13 cellular contexts compared by ENCODE assay signal in the genomic region with DNA sequence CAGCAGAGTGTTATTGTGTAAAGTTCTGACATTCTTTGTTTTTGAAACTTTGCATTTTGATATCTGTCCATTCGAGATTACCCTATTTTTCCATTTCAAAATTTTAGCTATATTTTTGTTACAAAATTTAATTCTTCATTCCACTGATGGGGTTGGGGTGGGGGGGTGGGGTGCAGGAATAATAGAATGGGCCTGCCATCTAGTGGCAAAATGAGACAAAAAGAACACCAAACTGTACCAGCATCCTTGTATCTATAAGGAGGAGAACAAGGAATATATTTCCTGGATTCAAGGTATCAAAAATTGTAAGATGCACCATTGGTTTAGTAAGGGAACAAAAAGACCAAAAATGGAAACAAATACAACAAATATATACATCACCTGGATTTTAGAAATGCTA. TPM values are rescaled to one million over a fixed set of nuclear protein-coding genes. Genes with fewer than 3 reads are reported as not detected.
A peak's percentile ranks its signal among the peaks of the same experiment; 100 is the strongest.
DNase-seq lines count a peak whose midpoint lies in the region; ATAC-seq, FAIRE-seq and TF ChIP-seq lines count a peak whose summit lies in the region.
"Had no signal": no experiment of that assay in that cellular context is flagged by ENCODE, and none has a peak within 500 bp of the region (broad histone marks: within the 10 kb centered on the region; RNA-seq: fewer than 3 reads in every experiment).

No MANE protein-coding gene starts in this region.

- no peaks in the 10 kb centered on the region for H3K36me3 ChIP-seq in KMS-11 (ENCODE audit: insufficient read depth)
- H3K36me3 ChIP-seq in K562 (ENCODE audit: control insufficient read depth, insufficient read depth, low read length): no peaks in the 10 kb centered on the region
- H3K36me3 ChIP-seq in parathyroid adenoma (ENCODE audit: control insufficient read depth, insufficient read depth, low read length): no peaks in the 10 kb centered on the region
- H3K36me3 ChIP-seq in tibial artery: no peaks in the 10 kb centered on the region

- CTCF ChIA-PET in K562 (lab: Yijun Ruan, JAX; ENCODE audit: low intra/inter-chr PET ratio): interaction anchor here (0.6 to 0.7 kb wide), 3 partner anchors 560 to 1284 kb away, joined by 3 to 5 read pairs (median 3); no protein-coding TSS in a partner anchor

- in situ Hi-C loops in K562 (cut with MboI): loop anchor here (5.0 kb wide), 1 partner anchor 404 kb away; no protein-coding TSS in a partner anchor

- H3K9ac ChIP-seq in KMS-11: no peak overlapping the region
- H3K9ac ChIP-seq in K562 (ENCODE audit: insufficient read depth in 1 of 2, low read depth in 2 of 2, low read length in 2 of 2): no peak overlapping the region
- no peak overlapping the region for H3K9ac ChIP-seq in parathyroid adenoma

- intact Hi-C loops in K562 (cut with micrococcal nuclease): loop anchor here (5.0 kb wide), 1 partner anchor 591 kb away; no protein-coding TSS in a partner anchor
- intact Hi-C loops in tibial artery (cut with DNase I; ENCODE audit: low total_unique reads): no loop called here

- peak; percentile 29 for FAIRE-seq in K562 (lab: Jason Lieb, UNC)

- no peak overlapping the region for H3K4me3 ChIP-seq in KMS-11 (IDR thresholded peaks at IDR 0.05; ENCODE audit: insufficient read depth, low read depth, low read length)
- H3K4me3 ChIP-seq in K562: no peak overlapping the region
- H3K4me3 ChIP-seq in parathyroid adenoma (ENCODE audit: low read depth, low read length): no peak overlapping the region
- no peak overlapping the region for H3K4me3 ChIP-seq in tibial artery

- H2AFZ ChIP-seq in KMS-11 (ENCODE audit: low read depth): no peak overlapping the region
- no peak overlapping the region for H2AFZ ChIP-seq in K562 (ENCODE audit: low read depth, low read length)
- peak overlapping the region; percentile 65 for H2AFZ ChIP-seq in parathyroid adenoma

- no peaks in the 10 kb centered on the region for H3K4me1 ChIP-seq in KMS-11 (ENCODE audit: low read depth, poor library complexity, severe bottlenecking)
- H3K4me1 ChIP-seq in K562 (replicated peaks in 1 of 2; ENCODE audit: control insufficient read depth in 2 of 2, insufficient read depth in 2 of 2, low read length in 2 of 2): no peaks in the 10 kb centered on the region
- peaks cover 41% of the 10 kb centered on the region for H3K4me1 ChIP-seq in parathyroid adenoma
- no peaks in the 10 kb centered on the region for H3K4me1 ChIP-seq in tibial artery

- peak; percentile 64; the same call in 2 of the 3 replicates for ATAC-seq in K562
- ATAC-seq in HG02970 (IDR thresholded peaks at IDR 0.05; ENCODE audit: low FRiP score, unreplicated experiment): no peak

- 0% methylated on average over 1 of the region's 1 CpG for WGBS in K562 (ENCODE audit: insufficient coverage, low coverage, missing lambda C conversion rate)

- POLR2A ChIA-PET in K562 (lab: Yijun Ruan, JAX): interaction anchor here (0.8 kb wide), 1 partner anchor 18 kb away, joined by 3 read pairs; no protein-coding TSS in a partner anchor

- TF ChIP-seq POLR2A in K562 (conservative IDR thresholded peaks at IDR 0.05): no peak

- H4K20me1 ChIP-seq in KMS-11 (ENCODE audit: insufficient read depth): no peaks in the 10 kb centered on the region
- H4K20me1 ChIP-seq in K562 (replicated peaks; ENCODE audit: control insufficient read depth, insufficient read depth, low read length): no peaks in the 10 kb centered on the region

- H3K9me1 ChIP-seq in K562 (ENCODE audit: control insufficient read depth, insufficient read depth, low read length): no peaks in the 10 kb centered on the region

- TF ChIP-seq CTCF in KMS-11 (conservative IDR thresholded peaks at IDR 0.05; ENCODE audit: low read depth, low read length) (peak; percentile 17; the same call in 1 of the 2 replicates), K562 (IDR thresholded peaks at IDR 0.05 in 2 of 3, conservative IDR thresholded peaks at IDR 0.05 in 1 of 3; ENCODE audit: insufficient read depth in 2 of 3, low read depth in 1 of 3, low read length in 3 of 3) (peak in 1 of 3 experiments; percentile 44; a peak in 2 of 6 replicates), parathyroid adenoma (IDR thresholded peaks at IDR 0.05) (no peak), tibial artery (IDR thresholded peaks at IDR 0.05) (no peak)

- no peak for TF ChIP-seq EP300 in K562 (IDR thresholded peaks at IDR 0.05; ENCODE audit: low read length)

- H3K79me2 ChIP-seq in KMS-11 (ENCODE audit: insufficient read depth, low read depth) (no peaks in the 10 kb centered on the region), K562 (ENCODE audit: control insufficient read depth, insufficient read depth, low read length) (no peaks in the 10 kb centered on the region), parathyroid adenoma (no peaks in the 10 kb centered on the region)

- BruUV-seq in K562 (replicated peaks; lab: Mats Ljungman, UMichigan): no TSS peak

- H3K4me2 ChIP-seq in KMS-11 (no peak overlapping the region), K562 (ENCODE audit: insufficient read depth, low read length) (no peak overlapping the region), parathyroid adenoma (ENCODE audit: low read length) (no peak overlapping the region)

- DNase-seq in NCI-H82 (lab: John Stamatoyannopoulos, UW) (peak; percentile 13), NCI-H82 treated with DMSO at 0.1 percent for 48 hours (lab: John Stamatoyannopoulos, UW; ENCODE audit: unreplicated experiment) (no peak), K562 (ENCODE audit: extremely low read depth in 1 of 4, low spot score in 3 of 4) (peak; percentile 21 to 55 (median 40)), cortex of kidney (lab: John Stamatoyannopoulos, UW) (no peak), tibial artery (no peak)
- DNase-seq: activated CD4-positive, alpha-beta T cell treated with anti-CD3 and anti-CD28 coated beads, Interleukin-2, amount 10 ng/mL, durations not matched to agents 7 days and 5 days; amygdala; foreskin fibroblast; NCI-H2171 treated with DMSO at 0.1 percent for 48 hours had no signal

- no peaks in the 10 kb centered on the region for H3K27me3 ChIP-seq in KMS-11 (ENCODE audit: insufficient read depth, low read depth)
- H3K27me3 ChIP-seq in K562 (ENCODE audit: control insufficient read depth in 2 of 2, insufficient read depth in 2 of 2, low read length in 2 of 2): peaks cover 0 to 9% of the 10 kb centered on the region in 2 experiments; a peak in 3 of 5 replicates
- no peaks in the 10 kb centered on the region for H3K27me3 ChIP-seq in parathyroid adenoma (ENCODE audit: control insufficient read depth, insufficient read depth, low read length)
- peaks cover 0 to 3% of the 10 kb centered on the region in 2 donors for H3K27me3 ChIP-seq in tibial artery

- H3K9me3 ChIP-seq in K562 (replicated peaks; ENCODE audit: control insufficient read depth, insufficient read depth, low read depth, low read length) (no peaks in the 10 kb centered on the region), parathyroid adenoma (ENCODE audit: control insufficient read depth, low read length) (no peaks in the 10 kb centered on the region), tibial artery (no peaks in the 10 kb centered on the region)

- H3K27ac ChIP-seq in KMS-11 (no peak overlapping the region), K562 (ENCODE audit: extremely low read depth, low read depth, low read length) (no peak overlapping the region), parathyroid adenoma (no peak overlapping the region), tibial artery (no peak overlapping the region)

- peak in 1 of 2 experiments; percentile 43; a peak in 2 of 4 replicates for TF ChIP-seq RAD21 in K562 (CRISPR knock-in tag; conservative IDR thresholded peaks at IDR 0.05 in 1 of 2, IDR thresholded peaks at IDR 0.05 in 1 of 2)

TF ChIP-seq in K562, 482 proteins besides CTCF, POLR2A, EP300 and RAD21:
- TF ChIP-seq, protein P1, sequence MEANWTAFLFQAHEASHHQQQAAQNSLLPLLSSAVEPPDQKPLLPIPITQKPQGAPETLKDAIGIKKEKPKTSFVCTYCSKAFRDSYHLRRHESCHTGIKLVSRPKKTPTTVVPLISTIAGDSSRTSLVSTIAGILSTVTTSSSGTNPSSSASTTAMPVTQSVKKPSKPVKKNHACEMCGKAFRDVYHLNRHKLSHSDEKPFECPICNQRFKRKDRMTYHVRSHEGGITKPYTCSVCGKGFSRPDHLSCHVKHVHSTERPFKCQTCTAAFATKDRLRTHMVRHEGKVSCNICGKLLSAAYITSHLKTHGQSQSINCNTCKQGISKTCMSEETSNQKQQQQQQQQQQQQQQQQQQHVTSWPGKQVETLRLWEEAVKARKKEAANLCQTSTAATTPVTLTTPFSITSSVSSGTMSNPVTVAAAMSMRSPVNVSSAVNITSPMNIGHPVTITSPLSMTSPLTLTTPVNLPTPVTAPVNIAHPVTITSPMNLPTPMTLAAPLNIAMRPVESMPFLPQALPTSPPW (CRISPR knock-in tag; IDR thresholded peaks at IDR 0.05): peak; percentile 51
- TF ChIP-seq PRMT5 (CRISPR knock-in tag; IDR thresholded peaks at IDR 0.05): no peak
- TF ChIP-seq, protein P2, sequence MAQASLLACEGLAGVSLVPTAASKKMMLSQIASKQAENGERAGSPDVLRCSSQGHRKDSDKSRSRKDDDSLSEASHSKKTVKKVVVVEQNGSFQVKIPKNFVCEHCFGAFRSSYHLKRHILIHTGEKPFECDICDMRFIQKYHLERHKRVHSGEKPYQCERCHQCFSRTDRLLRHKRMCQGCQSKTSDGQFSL (CRISPR knock-in tag; IDR thresholded peaks at IDR 0.05): no peak
- TF ChIP-seq, protein P2 (tag; IDR thresholded peaks at IDR 0.05): peak in 1 of 2 experiments; percentile 85; a peak in 2 of 4 replicates

RNA-seq across cellular contexts. Expression of gene TTR, which starts 27.9 kb away (rescaled TPM):
- total RNA-seq in K562 (2011; cell fraction: chromatin; rRNA removed; ENCODE audit: low replicate concordance): not detected in 2 replicates
- not detected in 2 replicates for total RNA-seq in K562 (2011; cell fraction: nucleolus; rRNA removed)
- total RNA-seq in K562 (2011; cell fraction: nucleoplasm; rRNA removed): not detected in 2 replicates
- total RNA-seq in K562 (2014; rRNA removed): not detected in 2 replicates
- not detected in 2 replicates for total RNA-seq in K562 (2014; rRNA removed; fragmentation: Illumina TruSeq; extraction: Trizol)
- total RNA-seq in K562 (2015; rRNA removed; fragmentation: Illumina TruSeq; extraction: Trizol): not detected in 2 replicates
- 0.53 and 0.92 TPM in 2 replicates for total RNA-seq in K562 (2021)
- not detected in 2 replicates for polyA plus RNA-seq in K562 (2011; rRNA removed)
- polyA plus RNA-seq in K562 (2011; cell fraction: cytosol; rRNA removed): not detected in 2 replicates
- not detected in 2 replicates for polyA plus RNA-seq in K562 (2011; cell fraction: nucleus; rRNA removed)
- polyA plus RNA-seq in K562 (2012): not detected in 2 replicates
- not detected in 2 replicates for polyA plus RNA-seq in K562 (2014; fragmentation: Illumina TruSeq; extraction: Trizol)
- polyA plus RNA-seq in K562 (2014; fragmentation: Nextera tagmentation; extraction: Ambion mirVana): not detected
- polyA plus RNA-seq in K562 (2014; rRNA removed): 0.17 TPM in 1 of 2 replicates, not detected in the other
- polyA minus RNA-seq in K562 (2011; rRNA and poly(A)+ RNA removed): not detected in 2 replicates
- not detected in 2 replicates for polyA minus RNA-seq in K562 (2011; cell fraction: cytosol; rRNA and poly(A)+ RNA removed)
- not detected in 2 replicates for polyA minus RNA-seq in K562 (2011; cell fraction: nucleus; rRNA and poly(A)+ RNA removed)
- total RNA-seq: activated CD4-positive, alpha-beta T cell treated with anti-CD3 and anti-CD28 coated beads, Interleukin-2, amount 10 ng/mL, durations not matched to agents 7 days and 5 days; T-helper 2 cell treated with Interferon-gamma antibody and Interleukin-4, amounts not matched to agents 100 ng/mL and 5 ng/mL, for 36 hours had no signal

Comparison
In these comparisons a context has a peak if more than half of its experiments do, and no peak if none do; other contexts are left out.
1. DNase-seq: peak in NCI-H82 (single experiment) and K562 (4 of 4); none in NCI-H82 treated with DMSO at 0.1 percent for 48 hours (single experiment), cortex of kidney (single experiment) and tibial artery (0 of 2).